Comparison of ENCODE assay signal across 10 cellular contexts in the genomic region with DNA sequence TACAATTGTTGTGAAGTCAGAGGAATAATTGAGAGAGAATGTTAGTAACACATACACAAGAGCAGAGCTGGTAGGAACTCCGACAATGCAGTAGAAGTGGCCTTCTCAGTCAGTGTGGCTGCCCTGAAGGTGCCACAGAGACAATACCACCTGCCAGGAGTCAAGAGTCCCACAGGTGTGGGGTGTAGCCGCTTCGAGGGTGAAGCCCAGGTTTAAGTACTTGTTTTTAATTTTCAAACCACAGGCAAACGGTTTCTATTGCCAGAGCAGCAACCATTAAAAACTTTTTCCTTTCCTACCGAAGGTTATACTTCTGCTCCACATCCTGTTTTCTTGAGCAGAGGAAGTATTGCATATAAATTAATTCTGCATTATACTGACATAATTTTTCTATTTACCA. TPM values are rescaled to one million over a fixed set of nuclear protein-coding genes. Genes with fewer than 3 reads are reported as not detected.
DNase-seq lines count a peak whose midpoint lies in the region; ATAC-seq and TF ChIP-seq lines count a peak whose summit lies in the region.
"Had no signal": no experiment of that assay in that cellular context is flagged by ENCODE, and none has a peak within 500 bp of the region (broad histone marks: within the 10 kb centered on the region; RNA-seq: fewer than 3 reads in every experiment).

No MANE protein-coding gene starts in this region.

- H3K27ac Mint-ChIP-seq in activated CD8-positive, alpha-beta T cell treated with anti-CD3 and anti-CD28 coated beads for 36 hours, result peak overlapping the region; percentile 9
- peak overlapping the region in 9 of 10 donors; percentile 52 to 85 (median 75) for H3K27ac Mint-ChIP-seq in naive thymus-derived CD8-positive, alpha-beta T cell

- TF ChIP-seq CTCF in activated CD8-positive, alpha-beta T cell treated with anti-CD3 and anti-CD28 coated beads for 36 hours (IDR thresholded peaks at IDR 0.05), result no peak

- H3K4me3 Mint-ChIP-seq in activated CD8-positive, alpha-beta T cell treated with anti-CD3 and anti-CD28 coated beads for 36 hours, result no peak overlapping the region
- peak overlapping the region in 6 of 10 donors; percentile 3 to 35 (median 15) for H3K4me3 Mint-ChIP-seq in naive thymus-derived CD8-positive, alpha-beta T cell

- DNase-seq in NCI-H2107 treated with DMSO at 0.1 percent for 48 hours (lab: John Stamatoyannopoulos, UW; ENCODE audit: unreplicated experiment), result peak; percentile 65
- no peak for DNase-seq in NCI-H2107 (lab: John Stamatoyannopoulos, UW)
- DNase-seq in activated CD8-positive, alpha-beta T cell treated with anti-CD3 and anti-CD28 coated beads for 36 hours, result peak; percentile 4
- peak in 1 of 10 donors; percentile 3 for DNase-seq in naive thymus-derived CD8-positive, alpha-beta T cell
- no peak for DNase-seq in effector CD4-positive, alpha-beta T cell
- DNase-seq in NCI-H748 treated with DMSO at 0.1 percent for 48 hours (lab: John Stamatoyannopoulos, UW), result no peak
- no peak for DNase-seq in NCI-H187 treated with DMSO at 0.1 percent for 48 hours (lab: John Stamatoyannopoulos, UW)
- DNase-seq: NCI-H2029 treated with DMSO at 0.1 percent for 48 hours had no signal

- POLR2A ChIA-PET in activated CD8-positive, alpha-beta T cell treated with anti-CD3 and anti-CD28 coated beads for 36 hours (lab: Charles Lee), result no interaction called here
- POLR2A ChIA-PET in naive thymus-derived CD8-positive, alpha-beta T cell (lab: Charles Lee), result no interaction called here

- H3K36me3 Mint-ChIP-seq in activated CD8-positive, alpha-beta T cell treated with anti-CD3 and anti-CD28 coated beads for 36 hours (ENCODE audit: low read depth), result no peaks in the 10 kb centered on the region
- H3K36me3 Mint-ChIP-seq in naive thymus-derived CD8-positive, alpha-beta T cell, result no peaks in the 10 kb centered on the region

- ATAC-seq in HG02981 (IDR thresholded peaks at IDR 0.05; ENCODE audit: unreplicated experiment), result peak; percentile 33
- peak; percentile 22 for ATAC-seq in activated CD8-positive, alpha-beta T cell treated with anti-CD3 and anti-CD28 coated beads for 36 hours
- no peak for ATAC-seq in naive thymus-derived CD8-positive, alpha-beta T cell

- H3K27me3 Mint-ChIP-seq in activated CD8-positive, alpha-beta T cell treated with anti-CD3 and anti-CD28 coated beads for 36 hours, result peaks cover 3% of the 10 kb centered on the region
- peaks cover 0 to 5% (median 0%) of the 10 kb centered on the region in 5 donors for H3K27me3 Mint-ChIP-seq in naive thymus-derived CD8-positive, alpha-beta T cell

- no peaks in the 10 kb centered on the region for H3K9me3 Mint-ChIP-seq in activated CD8-positive, alpha-beta T cell treated with anti-CD3 and anti-CD28 coated beads for 36 hours
- H3K9me3 Mint-ChIP-seq in naive thymus-derived CD8-positive, alpha-beta T cell, result no peaks in the 10 kb centered on the region

- intact Hi-C loops in activated CD8-positive, alpha-beta T cell treated with anti-CD3 and anti-CD28 coated beads for 36 hours (cut with micrococcal nuclease), result no loop called here

- peaks cover 27% of the 10 kb centered on the region for H3K4me1 Mint-ChIP-seq in activated CD8-positive, alpha-beta T cell treated with anti-CD3 and anti-CD28 coated beads for 36 hours (ENCODE audit: low read depth)
- H3K4me1 Mint-ChIP-seq in naive thymus-derived CD8-positive, alpha-beta T cell, result peaks cover 10 to 28% (median 22%) of the 10 kb centered on the region in 4 donors

- CTCF ChIA-PET in activated CD8-positive, alpha-beta T cell treated with anti-CD3 and anti-CD28 coated beads for 36 hours (lab: Charles Lee), result interaction anchor here (1.0 to 1.2 kb wide), 2 partner anchors 9 to 155 kb away, joined by 3 to 4 read pairs; no protein-coding TSS in a partner anchor

RNA-seq across cellular contexts. Expression of a gene that starts 12.7 kb away (rescaled TPM):
- not detected for total RNA-seq in activated CD8-positive, alpha-beta T cell treated with anti-CD3 and anti-CD28 coated beads for 36 hours
- total RNA-seq in naive thymus-derived CD8-positive, alpha-beta T cell, result not detected
- polyA plus RNA-seq in naive thymus-derived CD8-positive, alpha-beta T cell, result not detected
- total RNA-seq: progenitor cell of endocrine pancreas had no signal

Comparison
In these comparisons a context has a peak if more than half of its experiments do, and no peak if none do; other contexts are left out.
1. DNase-seq: peak in NCI-H2107 treated with DMSO at 0.1 percent for 48 hours (single experiment) and activated CD8-positive, alpha-beta T cell treated with anti-CD3 and anti-CD28 coated beads for 36 hours (single experiment); none in NCI-H2107 (single experiment), effector CD4-positive, alpha-beta T cell (single experiment), NCI-H748 treated with DMSO at 0.1 percent for 48 hours (single experiment) and NCI-H187 treated with DMSO at 0.1 percent for 48 hours (single experiment).
2. ATAC-seq: peak in HG02981 (single experiment) and activated CD8-positive, alpha-beta T cell treated with anti-CD3 and anti-CD28 coated beads for 36 hours (single experiment); none in naive thymus-derived CD8-positive, alpha-beta T cell (0 of 2).